Comparison of ENCODE assay signal across 9 cellular contexts in the genomic region with DNA sequence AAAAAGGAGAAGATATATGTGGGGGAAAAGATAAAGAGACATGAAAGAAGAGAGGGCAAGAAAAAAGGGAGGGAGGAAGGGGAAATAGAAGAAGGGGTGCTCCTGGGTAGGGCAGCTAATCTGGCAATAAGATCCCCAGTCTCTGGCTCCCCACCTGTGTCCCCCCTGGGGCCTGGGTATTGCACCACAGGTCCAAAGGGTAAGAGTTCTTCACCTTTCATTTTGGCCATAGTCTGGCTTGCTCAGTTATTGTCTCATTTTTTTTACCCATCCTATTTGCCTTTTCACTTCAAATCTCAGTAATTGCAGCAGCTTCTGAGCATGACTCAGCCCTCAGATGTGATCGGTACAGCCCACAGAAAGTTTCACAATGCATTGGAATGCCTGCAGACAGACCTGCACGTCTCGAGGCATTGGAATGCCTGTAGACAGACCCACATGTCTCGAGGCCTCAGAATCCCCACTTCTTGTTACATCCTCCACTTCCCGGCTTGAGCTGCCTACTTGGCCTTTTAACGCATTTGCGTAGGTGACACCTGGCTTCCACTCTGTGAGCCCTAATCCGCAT.
DNase-seq lines count a peak whose midpoint lies in the region; ATAC-seq, FAIRE-seq and TF ChIP-seq lines count a peak whose summit lies in the region.
"Had no signal": no experiment of that assay in that cellular context is flagged by ENCODE, and none has a peak within 500 bp of the region (broad histone marks: within the 10 kb centered on the region; RNA-seq: fewer than 3 reads in every experiment).

No MANE protein-coding gene starts in this region.

- H3K36me3 Mint-ChIP-seq in CD8-positive, alpha-beta T cell, result no peaks in the 10 kb centered on the region
- no peaks in the 10 kb centered on the region for H3K36me3 Mint-ChIP-seq in immature natural killer cell

- no peaks in the 10 kb centered on the region for H4K20me1 ChIP-seq in endothelial cell of umbilical vein (replicated peaks; ENCODE audit: control insufficient read depth, extremely low read depth, insufficient read depth, low read length)

- BruUV-seq in endothelial cell of umbilical vein (replicated peaks; lab: Mats Ljungman, UMichigan), result no TSS peak

- peaks cover 29% of the 10 kb centered on the region for H3K4me1 ChIP-seq in endothelial cell of umbilical vein (ENCODE audit: control insufficient read depth, extremely low read depth, insufficient read depth, low read length)
- H3K4me1 ChIP-seq in skeletal muscle satellite cell (ENCODE audit: control insufficient read depth, insufficient read depth, low read length), result peaks cover 35% of the 10 kb centered on the region
- no peaks in the 10 kb centered on the region for H3K4me1 ChIP-seq in CD8-positive, alpha-beta T cell (ENCODE audit: insufficient read depth, low read length)

- H3K27me3 Mint-ChIP-seq in CD8-positive, alpha-beta T cell (ENCODE audit: low read depth), result peaks cover 3% of the 10 kb centered on the region
- no peaks in the 10 kb centered on the region for H3K27me3 Mint-ChIP-seq in immature natural killer cell (ENCODE audit: low read depth in 3 of 3)

- no peak overlapping the region for H2AFZ ChIP-seq in endothelial cell of umbilical vein (ENCODE audit: low read depth, low read length)

- no peaks in the 10 kb centered on the region for H3K9me3 ChIP-seq in endothelial cell of umbilical vein (replicated peaks; ENCODE audit: control insufficient read depth, insufficient read depth, low read length)
- no peaks in the 10 kb centered on the region for H3K9me3 ChIP-seq in skeletal muscle satellite cell (replicated peaks; ENCODE audit: low read length)
- no peaks in the 10 kb centered on the region for H3K9me3 ChIP-seq in CD8-positive, alpha-beta T cell (ENCODE audit: low read length)
- H3K9me3 ChIP-seq: heart left ventricle had no signal

- FAIRE-seq in endothelial cell of umbilical vein (lab: Jason Lieb, UNC), result peak; percentile 69

- intact Hi-C loops in endothelial cell of umbilical vein (cut with micrococcal nuclease), result loop anchor here (2.0 to 5.0 kb wide), 2 partner anchors 57 to 67 kb away; no protein-coding TSS in a partner anchor
- intact Hi-C loops in CD8-positive, alpha-beta T cell (cut with DNase I, micrococcal nuclease), result no loop called here

- H3K27ac Mint-ChIP-seq in CD8-positive, alpha-beta T cell, result no peak overlapping the region
- H3K27ac Mint-ChIP-seq in immature natural killer cell, result no peak overlapping the region

- H3K9me1 ChIP-seq in endothelial cell of umbilical vein (replicated peaks; ENCODE audit: control insufficient read depth, extremely low read depth, insufficient read depth, low read length), result no peaks in the 10 kb centered on the region

- no peak overlapping the region for H3K4me3 Mint-ChIP-seq in CD8-positive, alpha-beta T cell
- H3K4me3 Mint-ChIP-seq in immature natural killer cell, result no peak overlapping the region

- CTCF ChIA-PET in endothelial cell of umbilical vein (lab: Charles Lee), result interaction anchor here (0.6 to 2.1 kb wide), 5 partner anchors 10 to 61 kb away, joined by 3 to 10 read pairs (median 3); no protein-coding TSS in a partner anchor
- CTCF ChIA-PET in CD8-positive, alpha-beta T cell (lab: Charles Lee), result interaction anchor here (0.7 kb wide), 1 partner anchor 12 kb away, joined by 3 read pairs; no protein-coding TSS in a partner anchor

- no peak overlapping the region for H3K27ac ChIP-seq in endothelial cell of umbilical vein (ENCODE audit: insufficient read depth, low read depth, low read length)
- no peak overlapping the region for H3K27ac ChIP-seq in CD8-positive, alpha-beta T cell (ENCODE audit: low read depth, low read length)
- H3K27ac ChIP-seq: heart left ventricle had no signal

- DNase-seq in NCI-H460 (ENCODE audit: extremely low read depth, low read depth), result peak; percentile 68
- peak; percentile 54 for DNase-seq in endothelial cell of umbilical vein (ENCODE audit: low read depth, low spot score)
- no peak for DNase-seq in CD8-positive, alpha-beta T cell
- no peak for DNase-seq in immature natural killer cell
- no peak for DNase-seq in NCI-H1930 (lab: John Stamatoyannopoulos, UW)
- DNase-seq: heart left ventricle had no signal

- H3K36me3 ChIP-seq in endothelial cell of umbilical vein (ENCODE audit: control insufficient read depth in 2 of 2, extremely low read depth in 1 of 2, insufficient read depth in 2 of 2, low read length in 2 of 2) (no peaks in the 10 kb centered on the region), skeletal muscle satellite cell (ENCODE audit: insufficient read depth, low read length) (no peaks in the 10 kb centered on the region)
- H3K36me3 ChIP-seq in CD8-positive, alpha-beta T cell (ENCODE audit: insufficient read depth, low read length), result no peaks in the 10 kb centered on the region
- H3K36me3 ChIP-seq: heart left ventricle had no signal

- H3K27me3 ChIP-seq in endothelial cell of umbilical vein (ENCODE audit: control insufficient read depth in 2 of 2, insufficient read depth in 2 of 2, low read length in 2 of 2) (no peaks in the 10 kb centered on the region), skeletal muscle satellite cell (ENCODE audit: control insufficient read depth, insufficient read depth, low read length) (no peaks in the 10 kb centered on the region)
- H3K27me3 ChIP-seq in CD8-positive, alpha-beta T cell (ENCODE audit: insufficient read depth, low read length), result no peaks in the 10 kb centered on the region
- H3K27me3 ChIP-seq: heart left ventricle had no signal

- no peaks in the 10 kb centered on the region for H3K9me3 Mint-ChIP-seq in CD8-positive, alpha-beta T cell
- H3K9me3 Mint-ChIP-seq in immature natural killer cell, result no peaks in the 10 kb centered on the region

- TF ChIP-seq CTCF in endothelial cell of umbilical vein (IDR thresholded peaks at IDR 0.05; ENCODE audit: extremely low read depth in 1 of 2, insufficient read depth in 1 of 2, low read depth in 1 of 2, low read length in 2 of 2), result no peak
- TF ChIP-seq CTCF in CD8-positive, alpha-beta T cell (IDR thresholded peaks at IDR 0.05), result no peak

- no peak overlapping the region for H3K4me3 ChIP-seq in endothelial cell of umbilical vein (replicated peaks in 1 of 3; ENCODE audit: insufficient read depth in 1 of 3, low read depth in 1 of 3, low read length in 3 of 3)
- H3K4me3 ChIP-seq in skeletal muscle satellite cell (ENCODE audit: low read length), result no peak overlapping the region
- no peak overlapping the region for H3K4me3 ChIP-seq in CD8-positive, alpha-beta T cell (ENCODE audit: low read depth, low read length)
- H3K4me3 ChIP-seq: heart left ventricle had no signal

- H3K79me2 ChIP-seq in endothelial cell of umbilical vein (ENCODE audit: control insufficient read depth, insufficient read depth, low read length), result no peaks in the 10 kb centered on the region

- H3K4me1 Mint-ChIP-seq in CD8-positive, alpha-beta T cell (ENCODE audit: low read depth), result no peaks in the 10 kb centered on the region
- H3K4me1 Mint-ChIP-seq in immature natural killer cell, result no peaks in the 10 kb centered on the region

- peak; percentile 44 for ATAC-seq in GM18498 (IDR thresholded peaks at IDR 0.05; ENCODE audit: unreplicated experiment)
- ATAC-seq in HG03378 (IDR thresholded peaks at IDR 0.05; ENCODE audit: unreplicated experiment), result no peak
- ATAC-seq in CD8-positive, alpha-beta T cell, result no peak

- POLR2A ChIA-PET in endothelial cell of umbilical vein (lab: Charles Lee), result interaction anchor here (0.6 kb wide), 1 partner anchor 221 kb away, joined by 3 read pairs; no protein-coding TSS in a partner anchor
- POLR2A ChIA-PET in CD8-positive, alpha-beta T cell (lab: Charles Lee), result no interaction called here

- H3K4me2 ChIP-seq in endothelial cell of umbilical vein (ENCODE audit: insufficient read depth, low read length), result no peak overlapping the region
- peak overlapping the region; percentile 20 for H3K4me2 ChIP-seq in skeletal muscle satellite cell (ENCODE audit: low read length)

- no peak for TF ChIP-seq POLR2A in endothelial cell of umbilical vein (IDR thresholded peaks at IDR 0.05; ENCODE audit: low read depth, low read length)

- H3K9ac ChIP-seq in endothelial cell of umbilical vein (replicated peaks; ENCODE audit: extremely low read depth, insufficient read depth, low read length) (no peak overlapping the region), skeletal muscle satellite cell (ENCODE audit: low read depth, low read length) (no peak overlapping the region)

- dilution Hi-C loops in endothelial cell of umbilical vein (cut with MboI; ENCODE audit: extremely low pct_ligation_motif_present, low sequenced_read_pairs), result no loop called here

TF ChIP-seq in endothelial cell of umbilical vein, 7 proteins besides CTCF, POLR2A, EP300 and RAD21:
- TF ChIP-seq FOS (IDR thresholded peaks at IDR 0.05; ENCODE audit: borderline replicate concordance, insufficient read depth, low read length) (peak; percentile 70), POLR2AphosphoS5 (IDR thresholded peaks at IDR 0.05; ENCODE audit: insufficient read depth, low read depth, low read length) (no peak), JUN (IDR thresholded peaks at IDR 0.05; ENCODE audit: borderline replicate concordance, insufficient read depth, insufficient read length, low read depth) (no peak), MYC (IDR thresholded peaks at IDR 0.05; ENCODE audit: low read depth, low read length) (no peak), EZH2 (IDR thresholded peaks at IDR 0.05; ENCODE audit: borderline replicate concordance, low read depth, low read length, severe bottlenecking) (no peak)
- TF ChIP-seq, protein P1, sequence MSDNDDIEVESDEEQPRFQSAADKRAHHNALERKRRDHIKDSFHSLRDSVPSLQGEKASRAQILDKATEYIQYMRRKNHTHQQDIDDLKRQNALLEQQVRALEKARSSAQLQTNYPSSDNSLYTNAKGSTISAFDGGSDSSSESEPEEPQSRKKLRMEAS (IDR thresholded peaks at IDR 0.05; ENCODE audit: insufficient read depth, insufficient read length), result peak; percentile 16

Comparison
In these comparisons a context has a peak if more than half of its experiments do, and no peak if none do; other contexts are left out.
1. DNase-seq: peak in NCI-H460 (single experiment) and endothelial cell of umbilical vein (single experiment); none in CD8-positive, alpha-beta T cell (0 of 7), immature natural killer cell (0 of 3) and NCI-H1930 (0 of 2).